19 cellular contexts compared by ENCODE assay signal in genomic region chr17:63190821-63191220, GRCh38.
DNase-seq lines count a peak whose midpoint lies in the region; ATAC-seq lines count a peak whose summit lies in the region.
"Had no signal": no experiment of that assay in that cellular context is flagged by ENCODE, and none has a peak within 500 bp of the region (broad histone marks: within the 10 kb centered on the region; RNA-seq: fewer than 3 reads in every experiment).

No MANE protein-coding gene starts in this region.

- no peak for ATAC-seq in HG02571 (IDR thresholded peaks at IDR 0.05; ENCODE audit: unreplicated experiment)
- ATAC-seq: K562 had no signal

- peak; percentile 29 for DNase-seq in NOMO-1 treated with DMSO at 0.1 percent for 48 hours (lab: John Stamatoyannopoulos, UW; ENCODE audit: unreplicated experiment)
- DNase-seq in NOMO-1 treated with dmso at 0.1 percent for 144 hours (lab: John Stamatoyannopoulos, UW; ENCODE audit: unreplicated experiment) = no peak
- DNase-seq in midbrain (lab: John Stamatoyannopoulos, UW) = peak; percentile 56
- DNase-seq in central memory CD4-positive, alpha-beta T cell = no peak
- no peak for DNase-seq in activated naive CD4-positive, alpha-beta T cell treated with anti-CD3 and anti-CD28 coated beads, Interleukin-2, amount 50 U/mL, for 16 hours
- no peak for DNase-seq in SK-N-DZ (ENCODE audit: low spot score)
- DNase-seq: 8988T; CD4-positive, CD25-positive, alpha-beta regulatory T cell; GF-D8; NCI-H1105; NCI-H1930; NCI-H2171; NCI-H446 treated with DMSO at 0.1 percent for 48 hours; NCI-H748 treated with DMSO at 0.1 percent for 48 hours; SIG-M5 had no signal

- H3K27ac ChIP-seq in cingulate gyrus (ENCODE audit: low read depth, low read length) = peak overlapping the region; percentile 78
- H3K27ac ChIP-seq: HL-60 had no signal

Comparison
In these comparisons a context has a peak if more than half of its experiments do, and no peak if none do; other contexts are left out.
1. DNase-seq: peak in NOMO-1 treated with DMSO at 0.1 percent for 48 hours (single experiment) and midbrain (single experiment); none in NOMO-1 treated with dmso at 0.1 percent for 144 hours (single experiment), central memory CD4-positive, alpha-beta T cell (single experiment), activated naive CD4-positive, alpha-beta T cell treated with anti-CD3 and anti-CD28 coated beads, Interleukin-2, amount 50 U/mL, for 16 hours (single experiment) and SK-N-DZ (single experiment).